13 cellular contexts compared by ENCODE assay signal in the genomic region with DNA sequence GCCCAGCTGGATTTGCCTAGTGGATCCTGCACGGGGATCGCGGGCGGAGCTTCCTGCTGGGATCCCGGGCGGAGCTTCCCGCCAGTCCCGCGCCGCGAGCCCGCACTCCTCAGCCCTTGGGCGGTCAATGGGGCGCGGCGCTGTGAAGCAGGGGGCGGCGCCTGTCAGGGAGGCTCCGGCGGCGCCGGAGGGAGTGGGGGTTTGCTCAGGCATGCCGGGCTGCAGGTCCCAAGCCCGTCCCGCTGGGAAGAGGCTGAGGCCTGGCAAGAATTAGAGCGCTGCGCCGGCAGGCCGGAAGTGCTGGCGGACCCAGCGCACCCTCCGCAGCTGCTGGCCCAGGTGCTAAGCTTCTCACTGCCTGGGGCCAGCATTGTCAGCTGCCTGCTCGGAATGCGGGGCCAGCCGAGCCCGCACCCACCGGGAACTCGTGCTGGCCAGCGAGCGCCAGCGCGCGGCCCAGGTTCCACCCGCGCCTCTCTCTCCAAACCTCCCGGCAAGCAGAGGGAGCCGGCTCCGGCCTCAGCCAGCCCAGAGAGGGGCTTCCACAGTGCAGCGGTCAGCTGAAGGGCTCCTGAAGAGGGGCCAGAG.
"Had no signal": no experiment of that assay in that cellular context is flagged by ENCODE, and none has a peak within 500 bp of the region (broad histone marks: within the 10 kb centered on the region; RNA-seq: fewer than 3 reads in every experiment).

No MANE protein-coding gene starts in this region.

- H3K4me3 ChIP-seq: cardiac muscle cell, coronary artery, left lung, pancreas, SJCRH30, upper lobe of left lung had no signal

- H3K9me3 ChIP-seq: pancreas, SJCRH30 had no signal

- H3K27me3 ChIP-seq: cardiac muscle cell, left lung, pancreas, SJCRH30, upper lobe of left lung had no signal

- H3K4me1 Mint-ChIP-seq: activated naive CD4-positive, alpha-beta T cell treated with anti-CD3 and anti-CD28 coated beads, Interleukin-2, amount 10 ng/mL, durations not matched to agents 7 days and 5 days; stimulated activated naive B cell treated with anti-CD40 and anti-IgM and Interleukin-4, amounts not matched to agents 10 μg/mL and 1 μg/mL and 100 μg/mL, for 72 hours had no signal

- H3K36me3 ChIP-seq: cardiac muscle cell, left lung, pancreas, SJCRH30, upper lobe of left lung had no signal

- H3K4me3 Mint-ChIP-seq: activated naive CD4-positive, alpha-beta T cell treated with anti-CD3 and anti-CD28 coated beads, Interleukin-2, amount 10 ng/mL, durations not matched to agents 7 days and 5 days; stimulated activated naive B cell treated with anti-CD40 and anti-IgM and Interleukin-4, amounts not matched to agents 10 μg/mL and 1 μg/mL and 100 μg/mL, for 72 hours had no signal

- H3K27ac ChIP-seq: cardiac muscle cell, coronary artery, left lung, pancreas, SJCRH30, upper lobe of left lung had no signal

- H3K4me1 ChIP-seq: left lung, pancreas, SJCRH30, upper lobe of left lung had no signal

- H3K27ac Mint-ChIP-seq: activated naive CD4-positive, alpha-beta T cell treated with anti-CD3 and anti-CD28 coated beads, Interleukin-2, amount 10 ng/mL, durations not matched to agents 7 days and 5 days; stimulated activated naive B cell treated with anti-CD40 and anti-IgM and Interleukin-4, amounts not matched to agents 10 μg/mL and 1 μg/mL and 100 μg/mL, for 72 hours had no signal

- DNase-seq: activated CD4-positive, alpha-beta T cell treated with anti-CD3 and anti-CD28 coated beads for 48 hours; activated naive CD4-positive, alpha-beta T cell treated with anti-CD3 and anti-CD28 coated beads, Interleukin-2, amount 10 ng/mL, durations not matched to agents 7 days and 5 days; effector memory CD4-positive, alpha-beta T cell; retina; SJCRH30; small intestine; stimulated activated naive B cell treated with anti-CD40 and anti-IgM and Interleukin-4, amounts not matched to agents 10 μg/mL and 1 μg/mL and 100 μg/mL, for 72 hours; T-helper 9 cell had no signal

- H3K36me3 Mint-ChIP-seq: activated naive CD4-positive, alpha-beta T cell treated with anti-CD3 and anti-CD28 coated beads, Interleukin-2, amount 10 ng/mL, durations not matched to agents 7 days and 5 days; stimulated activated naive B cell treated with anti-CD40 and anti-IgM and Interleukin-4, amounts not matched to agents 10 μg/mL and 1 μg/mL and 100 μg/mL, for 72 hours had no signal

- H3K27me3 Mint-ChIP-seq: activated naive CD4-positive, alpha-beta T cell treated with anti-CD3 and anti-CD28 coated beads, Interleukin-2, amount 10 ng/mL, durations not matched to agents 7 days and 5 days; stimulated activated naive B cell treated with anti-CD40 and anti-IgM and Interleukin-4, amounts not matched to agents 10 μg/mL and 1 μg/mL and 100 μg/mL, for 72 hours had no signal

- ATAC-seq: left lung; pancreas; stimulated activated naive B cell treated with anti-CD40 and anti-IgM and Interleukin-4, amounts not matched to agents 10 μg/mL and 1 μg/mL and 100 μg/mL, for 72 hours had no signal
